ENCODE assay signal across 8 cellular contexts in genomic region chr1:180503274-180503862, GRCh38. TPM values are rescaled to one million over a fixed set of nuclear protein-coding genes. Genes with fewer than 3 reads are reported as not detected.
DNase-seq lines count a peak whose midpoint lies in the region; FAIRE-seq and TF ChIP-seq lines count a peak whose summit lies in the region.

No MANE protein-coding gene starts in this region.

- H2AFZ ChIP-seq in keratinocyte (ENCODE audit: control insufficient read depth, low read length) = peak overlapping the region; percentile 90

- H3K4me1 ChIP-seq in keratinocyte (ENCODE audit: control insufficient read depth, extremely low read depth, insufficient read depth, low read length) = peaks cover 24% of the 10 kb centered on the region
- H3K4me1 ChIP-seq in stomach smooth muscle (ENCODE audit: control insufficient read depth, insufficient read depth, low read length) = peaks cover 3% of the 10 kb centered on the region

- H3K36me3 ChIP-seq in keratinocyte (ENCODE audit: control insufficient read depth in 2 of 2, extremely low read depth in 1 of 2, insufficient read depth in 2 of 2, low read length in 2 of 2) = no peaks in the 10 kb centered on the region
- H3K36me3 ChIP-seq in stomach smooth muscle (ENCODE audit: control insufficient read depth in 2 of 2, insufficient read depth in 2 of 2, low read length in 2 of 2) = no peaks in the 10 kb centered on the region

- no peaks in the 10 kb centered on the region for H3K9me1 ChIP-seq in keratinocyte (ENCODE audit: control insufficient read depth, extremely low read depth, insufficient read depth, low read length)

- H3K27ac ChIP-seq in keratinocyte (ENCODE audit: control insufficient read depth, insufficient read depth, low read length) (peak overlapping the region; percentile 93), stomach smooth muscle (ENCODE audit: low read length) (peak overlapping the region; percentile 83)

- peak overlapping the region; percentile 96 for H3K27ac Mint-ChIP-seq in activated naive CD4-positive, alpha-beta T cell treated with anti-CD3 and anti-CD28 coated beads, Interleukin-2, amount 10 ng/mL, durations not matched to agents 7 days and 5 days

- no peaks in the 10 kb centered on the region for H3K9me3 Mint-ChIP-seq in activated naive CD4-positive, alpha-beta T cell treated with anti-CD3 and anti-CD28 coated beads, Interleukin-2, amount 10 ng/mL, durations not matched to agents 7 days and 5 days

- dilution Hi-C loops in keratinocyte (cut with MboI; ENCODE audit: extremely low pct_ligation_motif_present, low sequenced_read_pairs) = loop anchor here (25.0 kb wide), 1 partner anchor 359 kb away; no protein-coding TSS in a partner anchor

- H3K4me3 ChIP-seq in LNCaP clone FGC (ENCODE audit: low read depth, low read length) (peak overlapping the region; percentile 74), keratinocyte (ENCODE audit: control insufficient read depth in 2 of 3, extremely low read depth in 1 of 3, insufficient read depth in 2 of 3, low read depth in 1 of 3, low read length in 3 of 3) (peak overlapping the region; percentile 83 to 99 (median 98)), stomach smooth muscle (ENCODE audit: low read length in 2 of 2) (peak overlapping the region; percentile 91 to 95)

- no peak for DNase-seq in activated naive CD4-positive, alpha-beta T cell treated with anti-CD3 and anti-CD28 coated beads, Interleukin-2, amount 10 ng/mL, durations not matched to agents 7 days and 5 days
- no peak for DNase-seq in activated naive CD4-positive, alpha-beta T cell treated with Interleukin-2 at 50 U/mL for 16 hours
- no peak for DNase-seq in LNCaP clone FGC (ENCODE audit: low read depth)
- peak; percentile 30 for DNase-seq in amniotic epithelial cell (ENCODE audit: low read depth)
- no peak for DNase-seq in keratinocyte (ENCODE audit: low read depth, low spot score)
- no peak for DNase-seq in T1000 (lab: John Stamatoyannopoulos, UW)
- no peak for DNase-seq in NCI-H2107 treated with DMSO at 0.1 percent for 48 hours (lab: John Stamatoyannopoulos, UW; ENCODE audit: unreplicated experiment)

- peak overlapping the region; percentile 93 for H3K4me3 Mint-ChIP-seq in activated naive CD4-positive, alpha-beta T cell treated with anti-CD3 and anti-CD28 coated beads, Interleukin-2, amount 10 ng/mL, durations not matched to agents 7 days and 5 days

- H3K4me1 Mint-ChIP-seq in activated naive CD4-positive, alpha-beta T cell treated with anti-CD3 and anti-CD28 coated beads, Interleukin-2, amount 10 ng/mL, durations not matched to agents 7 days and 5 days = peaks cover 41% of the 10 kb centered on the region

- H3K27me3 Mint-ChIP-seq in activated naive CD4-positive, alpha-beta T cell treated with anti-CD3 and anti-CD28 coated beads, Interleukin-2, amount 10 ng/mL, durations not matched to agents 7 days and 5 days = no peaks in the 10 kb centered on the region

- TF ChIP-seq CTCF in LNCaP clone FGC (IDR thresholded peaks at IDR 0.05; ENCODE audit: control insufficient read depth, extremely low read depth, insufficient read depth) (no peak), keratinocyte (optimal IDR thresholded peaks at IDR 0.05 in 1 of 3, IDR thresholded peaks at IDR 0.05 in 1 of 3, conservative IDR thresholded peaks at IDR 0.05 in 1 of 3; ENCODE audit: extremely low read depth in 1 of 3, insufficient read depth in 2 of 3, low read length in 3 of 3) (no peak)

- H4K20me1 ChIP-seq in keratinocyte (ENCODE audit: control insufficient read depth, extremely low read depth, insufficient read depth, low read length) = no peaks in the 10 kb centered on the region

- H3K9ac ChIP-seq in keratinocyte (ENCODE audit: control insufficient read depth, extremely low read depth, insufficient read depth, low read length) (peak overlapping the region; percentile 95), stomach smooth muscle (ENCODE audit: low read length in 2 of 2) (peak overlapping the region; percentile 86 to 88)

- peaks cover 38% of the 10 kb centered on the region for H3K79me2 ChIP-seq in keratinocyte (ENCODE audit: control insufficient read depth, insufficient read depth, low read length)

- peaks cover 4% of the 10 kb centered on the region for H3K36me3 Mint-ChIP-seq in activated naive CD4-positive, alpha-beta T cell treated with anti-CD3 and anti-CD28 coated beads, Interleukin-2, amount 10 ng/mL, durations not matched to agents 7 days and 5 days

- FAIRE-seq in keratinocyte (lab: Jason Lieb, UNC) = no peak

- H3K9me3 ChIP-seq in keratinocyte (ENCODE audit: control insufficient read depth, low read depth, low read length) (no peaks in the 10 kb centered on the region), stomach smooth muscle (ENCODE audit: control insufficient read depth in 2 of 2, low read length in 2 of 2) (no peaks in the 10 kb centered on the region)

- H3K27me3 ChIP-seq in keratinocyte (ENCODE audit: control insufficient read depth, extremely low read depth, insufficient read depth, low read length) (no peaks in the 10 kb centered on the region), stomach smooth muscle (ENCODE audit: control insufficient read depth in 1 of 2, insufficient read depth in 2 of 2, low read length in 2 of 2) (no peaks in the 10 kb centered on the region)

- CTCF ChIA-PET in activated naive CD4-positive, alpha-beta T cell treated with anti-CD3 and anti-CD28 coated beads, Interleukin-2, amount 10 ng/mL, durations not matched to agents 7 days and 5 days (lab: Charles Lee) = interaction anchor here (1.5 to 5.3 kb wide), 2 partner anchors 21 to 358 kb away, joined by 3 to 28 read pairs; no protein-coding TSS in a partner anchor

- peak overlapping the region; percentile 98 for H3K4me2 ChIP-seq in keratinocyte (ENCODE audit: control insufficient read depth, extremely low read depth, insufficient read depth, low read depth, low read length)

RNA-seq across cellular contexts. Expression of gene ACBD6, which starts 1.0 kb away (rescaled TPM):
- 47.5 to 53.6 TPM (median 50.5 TPM) in 3 replicates for polyA plus RNA-seq in keratinocyte
- polyA plus RNA-seq in keratinocyte (2011; ENCODE audit: low read depth) = 30.2 TPM
- polyA plus RNA-seq in keratinocyte (2011; cell fraction: cytosol; rRNA removed) = 52.9 and 66.8 TPM in 2 replicates
- 86.1 and 94.6 TPM in 2 replicates for polyA plus RNA-seq in keratinocyte (2011; cell fraction: nucleus; rRNA removed)
- 50.4 and 54.0 TPM in 2 replicates for polyA plus RNA-seq in keratinocyte (2012; ENCODE audit: low replicate concordance)
- 56.5 to 87.7 TPM (median 72.0 TPM) in 3 replicates for polyA minus RNA-seq in keratinocyte
- polyA minus RNA-seq in keratinocyte (2011; cell fraction: cytosol; rRNA and poly(A)+ RNA removed) = 34.0 TPM
- polyA minus RNA-seq in keratinocyte (2011; cell fraction: nucleus; rRNA and poly(A)+ RNA removed) = 44.4 and 74.8 TPM in 2 replicates

RNA-seq across cellular contexts. Expression of gene OVAAL, which starts 55.4 kb away (rescaled TPM):
- not detected in 3 replicates for polyA plus RNA-seq in keratinocyte
- not detected for polyA plus RNA-seq in keratinocyte (2011; ENCODE audit: low read depth)
- not detected in 2 replicates for polyA plus RNA-seq in keratinocyte (2011; cell fraction: cytosol; rRNA removed)
- polyA plus RNA-seq in keratinocyte (2011; cell fraction: nucleus; rRNA removed) = not detected in 2 replicates
- not detected in 2 replicates for polyA plus RNA-seq in keratinocyte (2012; ENCODE audit: low replicate concordance)
- not detected in 3 replicates for polyA minus RNA-seq in keratinocyte
- polyA minus RNA-seq in keratinocyte (2011; cell fraction: cytosol; rRNA and poly(A)+ RNA removed) = not detected
- polyA minus RNA-seq in keratinocyte (2011; cell fraction: nucleus; rRNA and poly(A)+ RNA removed) = not detected in 2 replicates
